12 cellular contexts compared by ENCODE assay signal in the genomic region with DNA sequence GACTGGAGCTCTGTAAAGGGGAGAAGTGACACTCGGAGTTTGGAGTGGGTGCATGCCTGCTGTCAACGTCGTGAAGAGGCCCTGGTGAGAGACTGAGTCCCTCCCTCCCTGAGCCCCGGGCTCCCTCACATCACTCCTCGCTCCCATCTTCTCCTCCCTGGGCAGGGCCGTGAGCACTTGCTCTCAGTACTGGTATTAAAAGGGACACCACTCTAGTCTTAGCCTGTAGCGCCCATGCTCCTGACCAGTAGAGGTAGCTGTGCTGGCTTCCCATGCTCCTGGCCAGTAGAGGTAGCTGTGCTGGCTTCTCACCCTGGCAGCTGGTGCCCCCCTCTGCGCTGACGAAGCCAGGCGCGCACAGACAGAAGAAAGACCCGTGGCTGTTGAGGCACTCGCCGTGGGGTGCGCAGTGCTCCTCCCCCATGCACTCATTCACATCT. TPM values are rescaled to one million over a fixed set of nuclear protein-coding genes. Genes with fewer than 3 reads are reported as not detected.
DNase-seq lines count a peak whose midpoint lies in the region; ATAC-seq and TF ChIP-seq lines count a peak whose summit lies in the region.
"Had no signal": no experiment of that assay in that cellular context is flagged by ENCODE, and none has a peak within 500 bp of the region (broad histone marks: within the 10 kb centered on the region; RNA-seq: fewer than 3 reads in every experiment).

No MANE protein-coding gene starts in this region.

- H3K9me2 ChIP-seq in OCI-LY7 (ENCODE audit: insufficient read depth, low read length) = no peaks in the 10 kb centered on the region

- no peaks in the 10 kb centered on the region for H3K9me3 Mint-ChIP-seq in type B pancreatic cell
- H3K9me3 Mint-ChIP-seq: central memory CD8-positive, alpha-beta T cell had no signal

- ATAC-seq in Right ventricle myocardium superior (ENCODE audit: poor library complexity) (no peak), GM18517 (IDR thresholded peaks at IDR 0.05; ENCODE audit: unreplicated experiment) (no peak), HG02852 (IDR thresholded peaks at IDR 0.05; ENCODE audit: unreplicated experiment) (no peak), HG02678 (IDR thresholded peaks at IDR 0.05; ENCODE audit: unreplicated experiment) (no peak)

- H3K4me1 ChIP-seq in OCI-LY7 (ENCODE audit: insufficient read depth, low read length, poor library complexity, severe bottlenecking) = peaks cover 9% of the 10 kb centered on the region
- H3K4me1 ChIP-seq: right lobe of liver had no signal

- peak; percentile 43 for TF ChIP-seq CTCF in OCI-LY7 (conservative IDR thresholded peaks at IDR 0.05; ENCODE audit: low read length)
- TF ChIP-seq CTCF in fibroblast of mammary gland (conservative IDR thresholded peaks at IDR 0.05; ENCODE audit: control insufficient read depth, insufficient read depth, low read depth, low read length) = peak; percentile 25
- TF ChIP-seq CTCF in type B pancreatic cell (conservative IDR thresholded peaks at IDR 0.05) = peak; percentile 51

- H3K4me2 ChIP-seq in OCI-LY7 (ENCODE audit: low read length) = no peak overlapping the region

- no peaks in the 10 kb centered on the region for H3K79me2 ChIP-seq in OCI-LY7 (ENCODE audit: insufficient read depth, low read depth, low read length)

- no peak overlapping the region for H3K4me3 Mint-ChIP-seq in type B pancreatic cell
- H3K4me3 Mint-ChIP-seq: central memory CD8-positive, alpha-beta T cell had no signal

- POLR2A ChIA-PET in OCI-LY7 (lab: Charles Lee) = interaction anchor here (1.3 kb wide), 1 partner anchor 17 kb away, joined by 3 read pairs; no protein-coding TSS in a partner anchor

- no TSS peak for BruUV-seq in OCI-LY7 (replicated peaks; lab: Mats Ljungman, UMichigan)

- H4K20me1 ChIP-seq in OCI-LY7 (ENCODE audit: insufficient read depth, low read length) = no peaks in the 10 kb centered on the region

- intact Hi-C loops in cardiac septum (cut with DNase I) (no loop called here), Right ventricle myocardium superior (cut with DNase I) (loop anchor here (10.0 kb wide), 1 partner anchor 96 kb away; no protein-coding TSS in a partner anchor), OCI-LY7 (cut with micrococcal nuclease; ENCODE audit: unreplicated experiment) (no loop called here)

- no peaks in the 10 kb centered on the region for H3K36me3 Mint-ChIP-seq in type B pancreatic cell

- H3K4me1 Mint-ChIP-seq in type B pancreatic cell (ENCODE audit: unreplicated experiment) = no peaks in the 10 kb centered on the region
- H3K4me1 Mint-ChIP-seq: central memory CD8-positive, alpha-beta T cell had no signal

- H3K27ac Mint-ChIP-seq in type B pancreatic cell = no peak overlapping the region

- H3K36me3 ChIP-seq in OCI-LY7 (ENCODE audit: insufficient read depth, low read length) = no peaks in the 10 kb centered on the region
- H3K36me3 ChIP-seq: right lobe of liver had no signal

- no peak overlapping the region for H2AFZ ChIP-seq in OCI-LY7 (ENCODE audit: low read length)

- H3K9me3 ChIP-seq in OCI-LY7 (ENCODE audit: low read length) = no peaks in the 10 kb centered on the region
- H3K9me3 ChIP-seq: right lobe of liver had no signal

- DNase-seq in cardiac septum (ENCODE audit: low spot score) (peak; percentile 49), Right ventricle myocardium superior (no peak), OCI-LY7 (ENCODE audit: low spot score) (no peak), fibroblast of mammary gland (ENCODE audit: low read depth) (no peak), type B pancreatic cell (ENCODE audit: extremely low spot score, unreplicated experiment) (peak; percentile 58)
- DNase-seq: activated CD4-positive, alpha-beta T cell treated with anti-CD3 and anti-CD28 coated beads for 48 hours; DMS79 had no signal

- no peak overlapping the region for H3K27ac ChIP-seq in OCI-LY7 (ENCODE audit: low read depth, low read length, poor library complexity, severe bottlenecking)
- H3K27ac ChIP-seq: right lobe of liver had no signal

- H3K27me3 Mint-ChIP-seq in type B pancreatic cell = peaks cover 8% of the 10 kb centered on the region

- H3K4me3 ChIP-seq in OCI-LY7 (ENCODE audit: low read depth, low read length, poor library complexity, severe bottlenecking) (no peak overlapping the region), fibroblast of mammary gland (ENCODE audit: control insufficient read depth, low read depth, low read length) (no peak overlapping the region)
- H3K4me3 ChIP-seq: right lobe of liver had no signal

- CTCF ChIA-PET in OCI-LY7 (lab: Charles Lee; ENCODE audit: unreplicated experiment) = no interaction called here

RNA-seq across cellular contexts. Expression of a gene that starts 14.7 kb away (rescaled TPM):
- total RNA-seq in cardiac septum (40.5 TPM), Right ventricle myocardium superior (38.3 TPM), OCI-LY7 (2022) (46.2 and 50.0 TPM in 2 replicates), type B pancreatic cell (ENCODE audit: low replicate concordance) (32.0 and 33.4 TPM in 2 replicates)
- total RNA-seq in OCI-LY7 (2014; rRNA removed; shearing (Covaris generic)) = 19.6 and 38.4 TPM in 2 replicates

RNA-seq across cellular contexts. Expression of a gene that starts 15.2 kb away (rescaled TPM):
- total RNA-seq in cardiac septum (116 TPM), Right ventricle myocardium superior (75.8 TPM), OCI-LY7 (2022) (37.8 and 42.1 TPM in 2 replicates), type B pancreatic cell (ENCODE audit: low replicate concordance) (165 and 409 TPM in 2 replicates)
- 52.4 and 80.8 TPM in 2 replicates for total RNA-seq in OCI-LY7 (2014; rRNA removed; shearing (Covaris generic))

Comparison
In these comparisons a context has a peak if more than half of its experiments do, and no peak if none do; other contexts are left out.
1. DNase-seq: peak in cardiac septum (single experiment) and type B pancreatic cell (single experiment); none in Right ventricle myocardium superior (single experiment), OCI-LY7 (single experiment) and fibroblast of mammary gland (single experiment).
2. Peak in every context shown above with its lines, with median percentiles within 50 percentile points of each other: CTCF ChIP-seq.